8 cellular contexts compared by ENCODE assay signal in the genomic region with DNA sequence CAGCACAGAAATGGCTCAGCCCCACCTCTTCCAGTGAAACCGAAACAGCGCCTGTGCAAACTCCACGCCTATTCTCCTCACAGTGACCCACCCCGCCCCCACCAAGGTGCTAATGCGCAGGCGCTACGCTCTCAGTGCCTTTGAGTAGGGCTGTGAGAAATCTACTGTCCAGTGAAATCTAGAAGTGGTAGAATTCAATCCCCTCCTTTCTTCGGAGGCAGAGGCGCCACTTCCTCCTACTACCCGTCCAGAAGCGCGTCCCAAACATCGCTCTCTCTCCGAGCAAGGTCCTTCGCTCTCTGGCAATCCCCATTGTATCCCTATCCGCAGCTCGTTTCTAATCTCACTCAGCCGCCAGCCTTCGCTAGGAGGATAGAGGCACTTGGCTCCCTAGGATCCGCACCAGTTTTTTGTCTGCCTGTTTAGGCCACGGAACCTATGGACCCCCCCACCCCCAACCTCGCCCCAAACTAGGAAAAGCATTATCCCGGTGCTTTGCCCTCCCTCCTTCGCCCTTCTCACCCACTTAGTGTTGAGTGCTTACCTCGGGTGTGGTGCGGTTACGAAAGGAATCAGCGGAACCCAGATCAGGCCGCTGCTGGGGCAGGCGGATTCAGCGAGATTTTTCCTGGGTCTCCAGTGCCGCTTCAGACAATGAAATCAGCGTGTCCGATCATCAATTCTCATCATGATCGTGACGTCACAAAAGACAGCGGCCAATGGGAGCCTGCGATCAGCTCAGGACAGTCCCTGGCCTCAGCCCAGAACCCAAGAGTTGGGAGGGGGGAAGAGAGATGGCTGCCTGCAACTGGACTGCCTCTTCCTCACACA. TPM values are rescaled to one million over a fixed set of nuclear protein-coding genes. Genes with fewer than 3 reads are reported as not detected.
A peak's percentile ranks its signal among the peaks of the same experiment; 100 is the strongest.
DNase-seq lines count a peak whose midpoint lies in the region; ATAC-seq and TF ChIP-seq lines count a peak whose summit lies in the region.

A gene with protein sequence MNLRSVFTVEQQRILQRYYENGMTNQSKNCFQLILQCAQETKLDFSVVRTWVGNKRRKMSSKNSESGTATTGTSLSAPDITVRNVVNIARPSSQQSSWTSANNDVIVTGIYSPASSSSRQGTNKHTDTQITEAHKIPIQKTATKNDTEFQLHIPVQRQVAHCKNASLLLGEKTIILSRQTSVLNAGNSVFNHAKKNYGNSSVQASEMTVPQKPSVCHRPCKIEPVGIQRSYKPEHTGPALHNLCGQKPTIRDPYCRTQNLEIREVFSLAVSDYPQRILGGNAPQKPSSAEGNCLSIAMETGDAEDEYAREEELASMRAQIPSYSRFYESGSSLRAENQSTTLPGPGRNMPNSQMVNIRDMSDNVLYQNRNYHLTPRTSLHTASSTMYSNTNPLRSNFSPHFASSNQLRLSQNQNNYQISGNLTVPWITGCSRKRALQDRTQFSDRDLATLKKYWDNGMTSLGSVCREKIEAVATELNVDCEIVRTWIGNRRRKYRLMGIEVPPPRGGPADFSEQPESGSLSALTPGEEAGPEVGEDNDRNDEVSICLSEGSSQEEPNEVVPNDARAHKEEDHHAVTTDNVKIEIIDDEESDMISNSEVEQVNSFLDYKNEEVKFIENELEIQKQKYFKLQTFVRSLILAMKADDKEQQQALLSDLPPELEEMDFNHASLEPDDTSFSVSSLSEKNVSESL (minus strand): TSS at position 656 of the 831 bp plus-strand sequence. CDS start 27,056 bp downstream, outside the sequence.

- no peaks in the 10 kb centered on the region for H3K9me3 ChIP-seq in WERI-Rb-1 (ENCODE audit: severe bottlenecking)
- no peaks in the 10 kb centered on the region for H3K9me3 ChIP-seq in iPS-20b (ENCODE audit: insufficient read depth, low read depth, low read length)

- peak within 1 kb of the TSS; percentile 66 for H3K4me3 ChIP-seq in WERI-Rb-1 (ENCODE audit: low read depth, low read length)
- H3K4me3 ChIP-seq in iPS-20b (ENCODE audit: low read length) = peak within 1 kb of the TSS; percentile 86
- peak within 1 kb of the TSS; percentile 64 for H3K4me3 ChIP-seq in skeletal muscle cell (ENCODE audit: low read depth, low read length)

- DNase-seq in GM04503 (ENCODE audit: low read depth) = peak; percentile 37
- DNase-seq in NCI-H1694 treated with DMSO at 0.1 percent for 48 hours (lab: John Stamatoyannopoulos, UW) = peak; percentile 84
- DNase-seq in WERI-Rb-1 = peak; percentile 83
- DNase-seq in T47D (ENCODE audit: low read depth in 1 of 2, low spot score in 1 of 2) = peak; percentile 10 to 80
- peak; percentile 55 for DNase-seq in skeletal muscle cell (ENCODE audit: low read depth)
- DNase-seq in HT-29 (ENCODE audit: low spot score) = no peak

- peak; percentile 92 for ATAC-seq in HG02588 (IDR thresholded peaks at IDR 0.05; ENCODE audit: unreplicated experiment)

- H3K9ac ChIP-seq in iPS-20b (ENCODE audit: low read depth, low read length) = peak within 1 kb of the TSS; percentile 95

- H3K4me1 ChIP-seq in iPS-20b (ENCODE audit: insufficient read depth, low read length) = no peaks in the 10 kb centered on the region

- no peak for TF ChIP-seq CTCF in WERI-Rb-1 (IDR thresholded peaks at IDR 0.05; ENCODE audit: low read depth, low read length)

- H3K27me3 ChIP-seq in WERI-Rb-1 (ENCODE audit: insufficient read depth, low read depth, severe bottlenecking) (peaks cover 6% of the 10 kb centered on the region), iPS-20b (ENCODE audit: insufficient read depth, low read length) (no peaks in the 10 kb centered on the region)

- in situ Hi-C loops in T47D (cut with HindIII; ENCODE audit: low pct_unique_long_range_greater_than_20kb, low sequenced_read_pairs) = no loop called here

- H3K36me3 ChIP-seq in WERI-Rb-1 (no peaks in the 10 kb centered on the region), iPS-20b (ENCODE audit: insufficient read depth, low read depth, low read length) (no peaks in the 10 kb centered on the region)

- H3K27ac ChIP-seq in WERI-Rb-1 (peak within 1 kb of the TSS; percentile 69), iPS-20b (ENCODE audit: low read length) (peak within 1 kb of the TSS; percentile 47)

RNA-seq across cellular contexts. Expression of the gene that starts here (rescaled TPM):
- not detected in 2 replicates for total RNA-seq in HT-29 (2014; rRNA removed; shearing (Covaris generic))
